15 cellular contexts compared by ENCODE assay signal in the genomic region with DNA sequence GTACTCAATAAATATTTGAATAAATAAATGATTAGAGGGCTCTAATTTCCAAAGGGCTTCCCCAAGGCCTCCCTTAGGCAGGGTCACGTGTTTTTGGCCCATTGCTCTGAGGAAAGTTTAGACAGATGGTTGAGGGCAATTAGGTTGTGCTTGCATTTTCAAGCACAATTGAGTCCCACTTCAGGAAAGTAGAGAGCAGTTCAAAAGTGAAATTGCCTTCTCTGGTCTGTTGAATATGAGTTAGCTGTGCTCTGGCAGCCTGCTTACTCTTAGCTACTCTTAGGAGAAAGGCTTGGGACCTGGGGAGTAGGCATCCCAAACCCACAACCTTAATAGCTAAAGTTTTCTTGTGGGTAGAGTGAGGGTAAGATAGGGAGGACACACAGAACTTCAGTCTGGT.
"Had no signal": no experiment of that assay in that cellular context is flagged by ENCODE, and none has a peak within 500 bp of the region (broad histone marks: within the 10 kb centered on the region; RNA-seq: fewer than 3 reads in every experiment).

No MANE protein-coding gene starts in this region.

- H3K27me3 ChIP-seq: transverse colon had no signal

- H3K9me3 ChIP-seq: transverse colon had no signal

- H3K27ac ChIP-seq: transverse colon had no signal

- H3K36me3 ChIP-seq: transverse colon had no signal

- H3K4me1 ChIP-seq: transverse colon had no signal

- ATAC-seq: activated naive CD8-positive, alpha-beta T cell treated with anti-CD3 and anti-CD28 coated beads, Interleukin-2, amount 50 U/mL, for 24 hours; activated T-helper 17 cell treated with anti-CD3 and anti-CD28 coated beads, Interleukin-2, amount 50 U/mL, for 72 hours; left ventricle myocardium superior; natural killer cell treated with Interleukin-12 subunit alpha and Interleukin-12 subunit beta and Interleukin-15 and Interleukin-18, amount 100 ng/mL, for 72 hours; stimulated activated effector memory CD8-positive, alpha-beta T cell treated with anti-CD3 and anti-CD28 coated beads, Interleukin-12 subunit alpha, Interleukin-12 subunit beta, amount 100 ng/mL, for 72 hours had no signal

- DNase-seq: activated CD4-positive, alpha-beta T cell treated with anti-CD3 and anti-CD28 coated beads, Interleukin-2, amount 50 U/mL, for 1 hour; activated naive CD4-positive, alpha-beta T cell treated with anti-CD3 and anti-CD28 coated beads for 36 hours; activated naive CD8-positive, alpha-beta T cell treated with anti-CD3 and anti-CD28 coated beads, Interleukin-2, amount 50 U/mL, for 24 hours; aorta; effector CD8-positive, alpha-beta T cell; foreskin fibroblast; glutamatergic neuron; left ventricle myocardium superior; mesendoderm; stimulated activated CD4-positive, alpha-beta T cell treated with anti-CD3 and anti-CD28 coated beads, Interleukin-12 subunit alpha, Interleukin-12 subunit beta, amount 100 ng/mL, for 4 hours; stimulated activated CD4-positive, alpha-beta T cell treated with anti-CD3 and anti-CD28 coated beads, Interleukin-2, amount 100 ng/mL, for 24 hours; transverse colon had no signal

- H3K4me3 ChIP-seq: transverse colon had no signal
